Comparison of ENCODE assay signal across 8 cellular contexts in the genomic region with DNA sequence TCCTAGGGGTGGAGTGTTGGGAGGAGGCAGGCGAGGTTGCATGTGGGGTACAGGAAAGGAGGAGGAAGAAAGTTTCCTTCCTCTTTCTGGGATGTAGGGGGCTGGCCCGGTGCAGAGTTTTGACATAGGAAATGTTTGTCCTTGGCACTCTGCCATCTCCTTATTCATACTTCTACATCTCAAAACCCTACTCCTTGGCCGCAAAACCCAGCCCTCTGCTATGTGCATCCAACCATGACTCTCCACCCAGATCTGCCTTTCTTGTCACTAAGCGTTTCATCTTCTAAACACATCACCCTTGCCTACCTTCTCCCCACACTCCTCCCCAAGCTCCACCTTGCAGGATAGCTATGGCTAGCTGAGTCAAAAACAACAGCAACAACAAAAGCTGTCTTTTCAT. TPM values are rescaled to one million over a fixed set of nuclear protein-coding genes. Genes with fewer than 3 reads are reported as not detected.
A peak's percentile ranks its signal among the peaks of the same experiment; 100 is the strongest.
DNase-seq lines count a peak whose midpoint lies in the region; ATAC-seq, FAIRE-seq and TF ChIP-seq lines count a peak whose summit lies in the region.
"Not testable (repeated sequence)": the region's sequence is repeated elsewhere in the genome, so short reads cannot be mapped to it uniquely, and the experiment has no call there.

No MANE protein-coding gene starts in this region.

- in situ Hi-C loops in Caki2 (cut with HindIII; ENCODE audit: low pct_unique_long_range_greater_than_20kb, low sequenced_read_pairs); K562 (cut with MboI): not testable (repeated sequence)

- peak; percentile 66 for DNase-seq in Caki2 (ENCODE audit: low read depth)
- peak; percentile 66 to 76 for DNase-seq in NCI-H446 (lab: John Stamatoyannopoulos, UW)
- peak; percentile 44 for DNase-seq in activated CD4-positive, alpha-beta T cell treated with anti-CD3 and anti-CD28 coated beads, Interleukin-2, amount 50 U/mL, for 1 hour
- DNase-seq in K562 (ENCODE audit: extremely low read depth in 1 of 4, low spot score in 3 of 4) = peak in 1 of 4 experiments; percentile 9
- not testable (repeated sequence) for DNase-seq in keratinocyte (ENCODE audit: low read depth, low spot score)
- DNase-seq in stimulated activated CD4-positive, alpha-beta T cell treated with anti-CD3 and anti-CD28 coated beads, Interleukin-4, amount 100 ng/mL, for 4 hours = peak; percentile 2 to 45

- POLR2A ChIA-PET in K562 (lab: Yijun Ruan, JAX) = not testable (repeated sequence)

- peak; percentile 95 for ATAC-seq in GM19438 (IDR thresholded peaks at IDR 0.05; ENCODE audit: low read depth, unreplicated experiment)
- ATAC-seq in HG03064 (IDR thresholded peaks at IDR 0.05; ENCODE audit: low read depth, unreplicated experiment) = peak; percentile 90
- peak; percentile 43 for ATAC-seq in K562

- not testable (repeated sequence) for H4K20me1 ChIP-seq in K562 (replicated peaks; ENCODE audit: control insufficient read depth, insufficient read depth, low read length); keratinocyte (ENCODE audit: control insufficient read depth, extremely low read depth, insufficient read depth, low read length)

- not testable (repeated sequence) for TF ChIP-seq RAD21 in K562 (CRISPR knock-in tag; conservative IDR thresholded peaks at IDR 0.05 in 1 of 2, IDR thresholded peaks at IDR 0.05 in 1 of 2)

- H3K79me2 ChIP-seq in K562 (ENCODE audit: control insufficient read depth, insufficient read depth, low read length); keratinocyte (ENCODE audit: control insufficient read depth, insufficient read depth, low read length): not testable (repeated sequence)

- not testable (repeated sequence) for H3K27me3 ChIP-seq in K562 (ENCODE audit: control insufficient read depth in 2 of 2, insufficient read depth in 2 of 2, low read length in 2 of 2); keratinocyte (ENCODE audit: control insufficient read depth, extremely low read depth, insufficient read depth, low read length)

- not testable (repeated sequence) for BruUV-seq in K562 (replicated peaks; lab: Mats Ljungman, UMichigan)

- H3K4me3 ChIP-seq in K562; keratinocyte (ENCODE audit: control insufficient read depth in 2 of 3, extremely low read depth in 1 of 3, insufficient read depth in 2 of 3, low read depth in 1 of 3, low read length in 3 of 3): not testable (repeated sequence)

- CTCF ChIA-PET in K562 (lab: Yijun Ruan, JAX; ENCODE audit: low intra/inter-chr PET ratio) = not testable (repeated sequence)

- not testable (repeated sequence) for H3K27ac ChIP-seq in K562 (ENCODE audit: extremely low read depth, low read depth, low read length); keratinocyte (ENCODE audit: control insufficient read depth, insufficient read depth, low read length)

- not testable (repeated sequence) for H3K9me3 ChIP-seq in K562 (replicated peaks; ENCODE audit: control insufficient read depth, insufficient read depth, low read depth, low read length); keratinocyte (ENCODE audit: control insufficient read depth, low read depth, low read length)

- 0% methylated on average over 1 of the region's 4 CpGs for WGBS in K562 (ENCODE audit: insufficient coverage, low coverage, missing lambda C conversion rate)

- not testable (repeated sequence) for TF ChIP-seq POLR2A in K562 (conservative IDR thresholded peaks at IDR 0.05)

- not testable (repeated sequence) for H3K4me2 ChIP-seq in K562 (ENCODE audit: insufficient read depth, low read length); keratinocyte (ENCODE audit: control insufficient read depth, extremely low read depth, insufficient read depth, low read depth, low read length)

- TF ChIP-seq CTCF in K562 (IDR thresholded peaks at IDR 0.05 in 2 of 3, conservative IDR thresholded peaks at IDR 0.05 in 1 of 3; ENCODE audit: insufficient read depth in 2 of 3, low read depth in 1 of 3, low read length in 3 of 3); keratinocyte (optimal IDR thresholded peaks at IDR 0.05 in 1 of 3, IDR thresholded peaks at IDR 0.05 in 1 of 3, conservative IDR thresholded peaks at IDR 0.05 in 1 of 3; ENCODE audit: extremely low read depth in 1 of 3, insufficient read depth in 2 of 3, low read length in 3 of 3): not testable (repeated sequence)

- not testable (repeated sequence) for H3K9ac ChIP-seq in K562 (ENCODE audit: insufficient read depth in 1 of 2, low read depth in 2 of 2, low read length in 2 of 2); keratinocyte (ENCODE audit: control insufficient read depth, extremely low read depth, insufficient read depth, low read length)

- dilution Hi-C loops in keratinocyte (cut with MboI; ENCODE audit: extremely low pct_ligation_motif_present, low sequenced_read_pairs) = not testable (repeated sequence)

- not testable (repeated sequence) for H2AFZ ChIP-seq in K562 (ENCODE audit: low read depth, low read length); keratinocyte (ENCODE audit: control insufficient read depth, low read length)

- not testable (repeated sequence) for H3K4me1 ChIP-seq in K562 (replicated peaks in 1 of 2; ENCODE audit: control insufficient read depth in 2 of 2, insufficient read depth in 2 of 2, low read length in 2 of 2); keratinocyte (ENCODE audit: control insufficient read depth, extremely low read depth, insufficient read depth, low read length)

- intact Hi-C loops in K562 (cut with micrococcal nuclease) = not testable (repeated sequence)

- not testable (repeated sequence) for H3K9me1 ChIP-seq in K562 (ENCODE audit: control insufficient read depth, insufficient read depth, low read length); keratinocyte (ENCODE audit: control insufficient read depth, extremely low read depth, insufficient read depth, low read length)

- H3K36me3 ChIP-seq in K562 (ENCODE audit: control insufficient read depth, insufficient read depth, low read length); keratinocyte (ENCODE audit: control insufficient read depth in 2 of 2, extremely low read depth in 1 of 2, insufficient read depth in 2 of 2, low read length in 2 of 2): not testable (repeated sequence)

- not testable (repeated sequence) for TF ChIP-seq EP300 in K562 (IDR thresholded peaks at IDR 0.05; ENCODE audit: low read length)

- not testable (repeated sequence) for FAIRE-seq in K562 (lab: Jason Lieb, UNC)
- FAIRE-seq in keratinocyte (lab: Jason Lieb, UNC) = peak; percentile 9

TF ChIP-seq in K562, 482 proteins besides CTCF, POLR2A, EP300 and RAD21:
- TF ChIP-seq NFIC (IDR thresholded peaks at IDR 0.05) = peak; percentile 82

RNA-seq across cellular contexts. Expression of a gene that starts 48.1 kb away (rescaled TPM):
- 3.5 and 10.1 TPM in 2 replicates for total RNA-seq in Caki2 (2014; rRNA removed; shearing (Covaris generic); ENCODE audit: low replicate concordance)
- total RNA-seq in K562 (2011; cell fraction: chromatin; rRNA removed; ENCODE audit: low replicate concordance) = 6.5 and 17.9 TPM in 2 replicates
- 2.9 and 3.3 TPM in 2 replicates for total RNA-seq in K562 (2011; cell fraction: nucleolus; rRNA removed)
- total RNA-seq in K562 (2011; cell fraction: nucleoplasm; rRNA removed) = 4.8 and 5.3 TPM in 2 replicates
- 6.4 and 7.0 TPM in 2 replicates for total RNA-seq in K562 (2014; rRNA removed)
- total RNA-seq in K562 (2014; rRNA removed; fragmentation: Illumina TruSeq; extraction: Trizol) = 6.4 and 7.5 TPM in 2 replicates
- 5.9 and 6.1 TPM in 2 replicates for total RNA-seq in K562 (2015; rRNA removed; fragmentation: Illumina TruSeq; extraction: Trizol)
- 4.9 and 5.5 TPM in 2 replicates for total RNA-seq in K562 (2021)
- 9.8 and 11.3 TPM in 2 replicates for polyA plus RNA-seq in K562 (2011; rRNA removed)
- polyA plus RNA-seq in K562 (2011; cell fraction: cytosol; rRNA removed) = 2.4 and 6.1 TPM in 2 replicates
- 7.4 and 11.0 TPM in 2 replicates for polyA plus RNA-seq in K562 (2011; cell fraction: nucleus; rRNA removed)
- polyA plus RNA-seq in K562 (2012) = 5.9 and 7.4 TPM in 2 replicates
- polyA plus RNA-seq in K562 (2014; fragmentation: Illumina TruSeq; extraction: Trizol) = 4.8 and 5.6 TPM in 2 replicates
- polyA plus RNA-seq in K562 (2014; fragmentation: Nextera tagmentation; extraction: Ambion mirVana) = 1 to 10 TPM; 2.5 to 3.5 TPM
- polyA plus RNA-seq in K562 (2014; rRNA removed) = 7.9 and 8.2 TPM in 2 replicates
- 17.1 and 19.6 TPM in 2 replicates for polyA minus RNA-seq in K562 (2011; rRNA and poly(A)+ RNA removed)
- 3.5 and 6.9 TPM in 2 replicates for polyA minus RNA-seq in K562 (2011; cell fraction: cytosol; rRNA and poly(A)+ RNA removed)
- polyA minus RNA-seq in K562 (2011; cell fraction: nucleus; rRNA and poly(A)+ RNA removed) = 5.8 and 9.0 TPM in 2 replicates
- 10.2 to 18.5 TPM (median 10.7 TPM) in 3 replicates for polyA plus RNA-seq in keratinocyte
- 25.5 TPM for polyA plus RNA-seq in keratinocyte (2011; ENCODE audit: low read depth)
- 9.3 and 15.5 TPM in 2 replicates for polyA plus RNA-seq in keratinocyte (2011; cell fraction: cytosol; rRNA removed)
- 14.0 and 18.0 TPM in 2 replicates for polyA plus RNA-seq in keratinocyte (2011; cell fraction: nucleus; rRNA removed)
- 10.0 and 15.7 TPM in 2 replicates for polyA plus RNA-seq in keratinocyte (2012; ENCODE audit: low replicate concordance)
- polyA minus RNA-seq in keratinocyte = 2.8 to 13.3 TPM (median 8.2 TPM) in 3 replicates
- polyA minus RNA-seq in keratinocyte (2011; cell fraction: cytosol; rRNA and poly(A)+ RNA removed) = 5.4 TPM
- polyA minus RNA-seq in keratinocyte (2011; cell fraction: nucleus; rRNA and poly(A)+ RNA removed) = 3.4 and 9.7 TPM in 2 replicates

Comparison
In these comparisons a context has a peak if more than half of its experiments do, and no peak if none do; other contexts are left out.
1. ATAC-seq: peak in every context shown above with its lines; median percentile 95 in GM19438; 90 in HG03064; 43 in K562.